Comparison of ENCODE assay signal across 17 cellular contexts in genomic region chr17:16820979-16821543, GRCh38.
DNase-seq lines count a peak whose midpoint lies in the region; ATAC-seq, FAIRE-seq and TF ChIP-seq lines count a peak whose summit lies in the region.
"Had no signal": no experiment of that assay in that cellular context is flagged by ENCODE, and none has a peak within 500 bp of the region (broad histone marks: within the 10 kb centered on the region; RNA-seq: fewer than 3 reads in every experiment).

No MANE protein-coding gene starts in this region.

- FAIRE-seq in GM12891 (lab: Jason Lieb, UNC): no peak
- FAIRE-seq: D721Med, G401.6, GM19239 had no signal

- TF ChIP-seq CTCF in left ventricle myocardium inferior (IDR thresholded peaks at IDR 0.05; ENCODE audit: borderline replicate concordance): no peak
- TF ChIP-seq CTCF in heart left ventricle (IDR thresholded peaks at IDR 0.05): no peak
- no peak for TF ChIP-seq CTCF in foreskin keratinocyte (conservative IDR thresholded peaks at IDR 0.05)
- TF ChIP-seq CTCF in neural progenitor cell (IDR thresholded peaks at IDR 0.05): no peak
- no peak for TF ChIP-seq CTCF in RWPE1 (conservative IDR thresholded peaks at IDR 0.05; ENCODE audit: low read depth)

- no peaks in the 10 kb centered on the region for H3K36me3 ChIP-seq in left ventricle myocardium inferior
- H3K36me3 ChIP-seq in heart left ventricle: no peaks in the 10 kb centered on the region
- no peaks in the 10 kb centered on the region for H3K36me3 ChIP-seq in neural progenitor cell

- no peaks in the 10 kb centered on the region for H3K79me2 ChIP-seq in neural progenitor cell (ENCODE audit: low read depth)

- DNase-seq in left ventricle myocardium inferior (no peak), heart left ventricle (no peak), foreskin keratinocyte (no peak), neural progenitor cell (ENCODE audit: low spot score) (peak; percentile 29), RWPE1 (ENCODE audit: low spot score) (no peak), SKM-1 (lab: John Stamatoyannopoulos, UW; ENCODE audit: unreplicated experiment) (no peak), GM12891 (ENCODE audit: insufficient read length, low spot score) (no peak)
- DNase-seq: CD8-positive, alpha-beta T cell; DMS153; DMS79 treated with DMSO at 0.1 percent for 48 hours; EL had no signal

- no peak for ATAC-seq in heart left ventricle
- peak; percentile 10 for ATAC-seq in foreskin keratinocyte
- ATAC-seq in HG02623 (IDR thresholded peaks at IDR 0.05; ENCODE audit: unreplicated experiment): no peak
- ATAC-seq: CD8-positive, alpha-beta T cell had no signal

- no peak overlapping the region for H3K4me3 Mint-ChIP-seq in neural progenitor cell
- H3K4me3 Mint-ChIP-seq: CD14-positive monocyte; CD8-positive, alpha-beta T cell had no signal

- H3K9me3 ChIP-seq in left ventricle myocardium inferior (replicated peaks) (no peaks in the 10 kb centered on the region), heart left ventricle (no peaks in the 10 kb centered on the region), neural progenitor cell (ENCODE audit: low read depth) (no peaks in the 10 kb centered on the region)

- intact Hi-C loops in left ventricle myocardium inferior (cut with micrococcal nuclease): no loop called here
- intact Hi-C loops in heart left ventricle (cut with DNase I): no loop called here

- H3K27ac ChIP-seq in left ventricle myocardium inferior (replicated peaks) (peak overlapping the region; percentile 65), heart left ventricle (peak overlapping the region in 3 of 12 donors; percentile 37 to 61 (median 61)), foreskin keratinocyte (no peak overlapping the region), neural progenitor cell (no peak overlapping the region), RWPE1 (no peak overlapping the region)
- H3K27ac ChIP-seq: 22Rv1 had no signal

- no peaks in the 10 kb centered on the region for H3K4me1 Mint-ChIP-seq in neural progenitor cell
- H3K4me1 Mint-ChIP-seq: CD14-positive monocyte had no signal

- H3K4me3 ChIP-seq in left ventricle myocardium inferior (peak overlapping the region; percentile 9), heart left ventricle (no peak overlapping the region), neural progenitor cell (no peak overlapping the region)

- POLR2A ChIA-PET in RWPE1 (lab: Yijun Ruan, JAX; ENCODE audit: low non-redundant PET): no interaction called here

- no peaks in the 10 kb centered on the region for H4K20me1 ChIP-seq in neural progenitor cell (ENCODE audit: low read depth)

- no peak overlapping the region for H2AFZ ChIP-seq in neural progenitor cell (replicated peaks)

- no peak overlapping the region for H3K4me2 ChIP-seq in neural progenitor cell

- TF ChIP-seq POLR2A in heart left ventricle (IDR thresholded peaks at IDR 0.05) (no peak), GM12891 (IDR thresholded peaks at IDR 0.05; ENCODE audit: low read depth, low read length) (no peak)

- peaks cover 27% of the 10 kb centered on the region for H3K4me1 ChIP-seq in left ventricle myocardium inferior
- H3K4me1 ChIP-seq in heart left ventricle: peaks cover 0 to 26% (median 10%) of the 10 kb centered on the region in 12 donors
- peaks cover 4% of the 10 kb centered on the region for H3K4me1 ChIP-seq in foreskin keratinocyte
- H3K4me1 ChIP-seq in neural progenitor cell: peaks cover 5% of the 10 kb centered on the region

- no peak overlapping the region for H3K9ac ChIP-seq in neural progenitor cell

- CTCF ChIA-PET in RWPE1 (lab: Yijun Ruan, JAX): no interaction called here

- H3K9me3 Mint-ChIP-seq in neural progenitor cell: peaks cover 4% of the 10 kb centered on the region
- H3K9me3 Mint-ChIP-seq: CD8-positive, alpha-beta T cell had no signal

- peaks cover 5% of the 10 kb centered on the region for H3K27me3 Mint-ChIP-seq in neural progenitor cell (ENCODE audit: insufficient read depth, low read depth)

- H3K27ac Mint-ChIP-seq in neural progenitor cell: no peak overlapping the region
- H3K27ac Mint-ChIP-seq: CD14-positive monocyte; CD8-positive, alpha-beta T cell had no signal

- no peaks in the 10 kb centered on the region for H3F3A ChIP-seq in neural progenitor cell (ENCODE audit: low read depth)

- H3K36me3 Mint-ChIP-seq in neural progenitor cell: no peaks in the 10 kb centered on the region
- H3K36me3 Mint-ChIP-seq: CD14-positive monocyte; CD8-positive, alpha-beta T cell had no signal

- H3K27me3 ChIP-seq in left ventricle myocardium inferior (ENCODE audit: low read depth) (no peaks in the 10 kb centered on the region), heart left ventricle (no peaks in the 10 kb centered on the region), foreskin keratinocyte (no peaks in the 10 kb centered on the region), neural progenitor cell (no peaks in the 10 kb centered on the region)

- 63 to 93% (median 71%) methylated on average over 2 to 5 of the region's 7 CpGs for WGBS in heart left ventricle, 4 donors

TF ChIP-seq in GM12891, 5 proteins besides CTCF, POLR2A, EP300 and RAD21:
- TF ChIP-seq POU2F2 (IDR thresholded peaks at IDR 0.05; ENCODE audit: low read depth, low read length) (no peak), POLR2AphosphoS5 (IDR thresholded peaks at IDR 0.05; ENCODE audit: low read depth, low read length) (no peak), PAX5 (IDR thresholded peaks at IDR 0.05; ENCODE audit: insufficient read depth, low read length, severe bottlenecking) (no peak), SPI1 (IDR thresholded peaks at IDR 0.05; ENCODE audit: low read depth, low read length) (no peak)
TF ChIP-seq in GM12891: peak in this region for 0.
